Comparison of ENCODE assay signal across 26 cellular contexts in the genomic region with DNA sequence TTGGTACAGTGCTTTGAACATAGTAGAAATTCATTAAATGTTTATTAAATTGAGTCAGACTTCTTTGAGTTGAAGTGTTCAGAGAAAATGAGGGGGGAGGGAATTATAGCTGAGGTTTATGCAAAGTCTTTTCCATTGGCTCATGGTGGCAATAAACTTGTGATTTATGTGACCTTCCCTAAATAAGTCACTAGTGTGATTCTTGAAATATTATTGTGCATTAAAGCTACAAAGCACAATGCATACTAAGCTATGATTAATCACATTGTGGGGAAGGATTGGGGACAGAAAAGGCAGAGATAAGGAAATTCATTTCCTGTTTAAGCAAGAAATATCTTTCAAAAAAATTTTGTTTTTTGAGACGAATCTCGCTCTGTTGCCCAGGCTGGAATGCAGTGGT.
A peak's percentile ranks its signal among the peaks of the same experiment; 100 is the strongest.
DNase-seq lines count a peak whose midpoint lies in the region; ATAC-seq and TF ChIP-seq lines count a peak whose summit lies in the region.
"Had no signal": no experiment of that assay in that cellular context is flagged by ENCODE, and none has a peak within 500 bp of the region (broad histone marks: within the 10 kb centered on the region; RNA-seq: fewer than 3 reads in every experiment).

No MANE protein-coding gene starts in this region.

- DNase-seq in Calu3 (no peak), HT1080 (ENCODE audit: low read depth) (peak; percentile 1), cardiac fibroblast (ENCODE audit: low read depth in 2 of 2) (peak; percentile 20 to 28), pulmonary artery endothelial cell (ENCODE audit: low read depth, low spot score) (peak; percentile 66), MM.1S (no peak), AG08396 (ENCODE audit: low spot score) (no peak), Kasumi-1 (lab: John Stamatoyannopoulos, UW) (no peak)
- DNase-seq in activated T-cell treated with anti-CD3 and anti-CD28 coated beads, Interleukin-2, amount 50 U/mL, for 4 hours = no peak
- DNase-seq: activated CD4-positive, alpha-beta memory T cell treated with anti-CD3 and anti-CD28 coated beads for 36 hours; activated naive CD4-positive, alpha-beta T cell treated with Interleukin-2 at 50 U/mL for 16 hours; activated T-cell treated with anti-CD3 and anti-CD28 coated beads for 4 hours; amygdala; BE2C; effector memory CD8-positive, alpha-beta T cell; heart left ventricle; NCI-H1048; NCI-H1930; psoas muscle; stimulated activated CD4-positive, alpha-beta T cell treated with anti-CD3 and anti-CD28 coated beads, Interleukin-4, amount 100 ng/mL, for 4 hours; stimulated activated naive CD8-positive, alpha-beta T cell treated with anti-CD3 and anti-CD28 coated beads, Interleukin-15, amount 100 ng/mL, for 72 hours had no signal

- no peaks in the 10 kb centered on the region for H4K20me1 ChIP-seq in MM.1S (ENCODE audit: insufficient read depth, low read length)

- no peak overlapping the region for H3K4me3 Mint-ChIP-seq in Calu3 (ENCODE audit: low read depth, unreplicated experiment)
- H3K4me3 Mint-ChIP-seq in activated T-cell treated with anti-CD3 and anti-CD28 coated beads, Interleukin-2, amount 50 U/mL, for 4 hours = no peak overlapping the region
- H3K4me3 Mint-ChIP-seq: activated CD4-positive, alpha-beta memory T cell treated with anti-CD3 and anti-CD28 coated beads for 36 hours; effector memory CD8-positive, alpha-beta T cell; GM23338; neural progenitor cell; stimulated activated naive CD8-positive, alpha-beta T cell treated with anti-CD3 and anti-CD28 coated beads, Interleukin-15, amount 100 ng/mL, for 72 hours; T-helper 2 cell treated with Interferon-gamma antibody and Interleukin-4, amounts not matched to agents 5 μg/mL and 100 μg/mL, for 36 hours; WTC11 had no signal

- H3K9me2 ChIP-seq in MM.1S (replicated peaks; ENCODE audit: insufficient read depth, low read length) = no peaks in the 10 kb centered on the region

- no peak overlapping the region for H2AFZ ChIP-seq in MM.1S (ENCODE audit: low read length)
- H2AFZ ChIP-seq: GM23338, neural progenitor cell had no signal

- H3K9ac ChIP-seq in MM.1S (ENCODE audit: low read length) = no peak overlapping the region
- H3K9ac ChIP-seq: KMS-11, neural progenitor cell had no signal

- no peaks in the 10 kb centered on the region for H3K4me1 ChIP-seq in MM.1S (ENCODE audit: low read length)
- H3K4me1 ChIP-seq: BE2C, heart left ventricle, neural progenitor cell, psoas muscle, tibial nerve had no signal

- no peaks in the 10 kb centered on the region for H3K27me3 ChIP-seq in MM.1S (replicated peaks; ENCODE audit: insufficient read depth, low read length)
- H3K27me3 ChIP-seq: BE2C, neural progenitor cell, tibial nerve had no signal

- ATAC-seq in activated T-cell treated with anti-CD3 and anti-CD28 coated beads, Interleukin-2, amount 50 U/mL, for 4 hours = no peak
- ATAC-seq: effector memory CD8-positive, alpha-beta T cell; GM23338; heart left ventricle; psoas muscle; stimulated activated naive CD8-positive, alpha-beta T cell treated with anti-CD3 and anti-CD28 coated beads, Interleukin-15, amount 100 ng/mL, for 72 hours; WTC11 had no signal

- no peaks in the 10 kb centered on the region for H3K9me3 ChIP-seq in MM.1S (replicated peaks; ENCODE audit: insufficient read depth, low read length)
- H3K9me3 ChIP-seq: BE2C, psoas muscle had no signal

- H3K27ac ChIP-seq in MM.1S (ENCODE audit: low read length) = no peak overlapping the region
- H3K27ac ChIP-seq: heart left ventricle, KMS-11, neural progenitor cell, psoas muscle, tibial nerve had no signal

- peaks cover 10% of the 10 kb centered on the region for H3K4me1 Mint-ChIP-seq in Calu3 (ENCODE audit: low read depth, unreplicated experiment)
- H3K4me1 Mint-ChIP-seq in activated T-cell treated with anti-CD3 and anti-CD28 coated beads, Interleukin-2, amount 50 U/mL, for 4 hours (ENCODE audit: low read depth) = no peaks in the 10 kb centered on the region
- H3K4me1 Mint-ChIP-seq: GM23338; neural progenitor cell; stimulated activated naive CD8-positive, alpha-beta T cell treated with anti-CD3 and anti-CD28 coated beads, Interleukin-15, amount 100 ng/mL, for 72 hours; WTC11 had no signal

- H3F3A ChIP-seq in MM.1S (ENCODE audit: insufficient read depth, low read length) = no peaks in the 10 kb centered on the region

- no peaks in the 10 kb centered on the region for H3K36me3 ChIP-seq in MM.1S (replicated peaks; ENCODE audit: insufficient read depth, low read length)
- H3K36me3 ChIP-seq: BE2C, heart left ventricle, neural progenitor cell, tibial nerve had no signal

- H3K27ac Mint-ChIP-seq in Calu3 (ENCODE audit: unreplicated experiment) = peak overlapping the region; percentile 83
- H3K27ac Mint-ChIP-seq: activated CD4-positive, alpha-beta memory T cell treated with anti-CD3 and anti-CD28 coated beads for 36 hours; effector memory CD8-positive, alpha-beta T cell; GM23338; neural progenitor cell; T-helper 2 cell treated with Interferon-gamma antibody and Interleukin-4, amounts not matched to agents 5 μg/mL and 100 μg/mL, for 36 hours; WTC11 had no signal

- no TSS peak for BruUV-seq in Calu3 (replicated peaks; lab: Mats Ljungman, UMichigan)

- no peaks in the 10 kb centered on the region for H3K9me3 Mint-ChIP-seq in Calu3 (ENCODE audit: low read depth, unreplicated experiment)
- no peaks in the 10 kb centered on the region for H3K9me3 Mint-ChIP-seq in activated T-cell treated with anti-CD3 and anti-CD28 coated beads, Interleukin-2, amount 50 U/mL, for 4 hours
- H3K9me3 Mint-ChIP-seq: GM23338; neural progenitor cell; stimulated activated naive CD8-positive, alpha-beta T cell treated with anti-CD3 and anti-CD28 coated beads, Interleukin-15, amount 100 ng/mL, for 72 hours; T-helper 2 cell treated with Interferon-gamma antibody and Interleukin-4, amounts not matched to agents 5 μg/mL and 100 μg/mL, for 36 hours had no signal

- CTCF ChIA-PET in Calu3 (lab: Charles Lee) = interaction anchor here (0.7 to 0.9 kb wide), 3 partner anchors 104 to 892 kb away, joined by 3 read pairs; no protein-coding TSS in a partner anchor

- no peaks in the 10 kb centered on the region for H3K36me3 Mint-ChIP-seq in Calu3 (ENCODE audit: insufficient read depth, unreplicated experiment)
- no peaks in the 10 kb centered on the region for H3K36me3 Mint-ChIP-seq in activated T-cell treated with anti-CD3 and anti-CD28 coated beads, Interleukin-2, amount 50 U/mL, for 4 hours (ENCODE audit: insufficient read depth)
- H3K36me3 Mint-ChIP-seq: activated CD4-positive, alpha-beta memory T cell treated with anti-CD3 and anti-CD28 coated beads for 36 hours; neural progenitor cell had no signal

- H3K4me3 ChIP-seq in cardiac fibroblast (replicated peaks in 1 of 2; ENCODE audit: low read depth in 2 of 2, low read length in 2 of 2) (no peak overlapping the region), MM.1S (ENCODE audit: low read length) (no peak overlapping the region)
- H3K4me3 ChIP-seq: GM23338, heart left ventricle, neural progenitor cell, psoas muscle, tibial nerve had no signal

- intact Hi-C loops in Calu3 (cut with micrococcal nuclease; ENCODE audit: unreplicated experiment) = loop anchor here (5.0 to 10.0 kb wide), 4 partner anchors 135 to 890 kb away; no protein-coding TSS in a partner anchor

- H3K79me2 ChIP-seq in MM.1S (ENCODE audit: low read length) = no peaks in the 10 kb centered on the region

- H3K4me2 ChIP-seq in MM.1S (ENCODE audit: low read depth, low read length) = no peak overlapping the region
- H3K4me2 ChIP-seq: GM23338, KMS-11, neural progenitor cell had no signal

- TF ChIP-seq CTCF in Calu3 (IDR thresholded peaks at IDR 0.05; ENCODE audit: unreplicated experiment) = no peak
- TF ChIP-seq CTCF in cardiac fibroblast (IDR thresholded peaks at IDR 0.05; ENCODE audit: low read depth, low read length) = no peak
- no peak for TF ChIP-seq CTCF in MM.1S (IDR thresholded peaks at IDR 0.05; ENCODE audit: low read length)

- H3K27me3 Mint-ChIP-seq in Calu3 (ENCODE audit: unreplicated experiment) = no peaks in the 10 kb centered on the region
- H3K27me3 Mint-ChIP-seq in activated T-cell treated with anti-CD3 and anti-CD28 coated beads, Interleukin-2, amount 50 U/mL, for 4 hours (ENCODE audit: low read depth) = no peaks in the 10 kb centered on the region
- H3K27me3 Mint-ChIP-seq: activated CD4-positive, alpha-beta memory T cell treated with anti-CD3 and anti-CD28 coated beads for 36 hours; effector memory CD8-positive, alpha-beta T cell; stimulated activated naive CD8-positive, alpha-beta T cell treated with anti-CD3 and anti-CD28 coated beads, Interleukin-15, amount 100 ng/mL, for 72 hours had no signal

Comparison
In these comparisons a context has a peak if more than half of its experiments do, and no peak if none do; other contexts are left out.
1. DNase-seq: peak in HT1080 (single experiment), cardiac fibroblast (2 of 2) and pulmonary artery endothelial cell (single experiment); none in Calu3 (single experiment), MM.1S (single experiment), AG08396 (single experiment), Kasumi-1 (0 of 2) and activated T-cell treated with anti-CD3 and anti-CD28 coated beads, Interleukin-2, amount 50 U/mL, for 4 hours (single experiment).